In the genomic region with DNA sequence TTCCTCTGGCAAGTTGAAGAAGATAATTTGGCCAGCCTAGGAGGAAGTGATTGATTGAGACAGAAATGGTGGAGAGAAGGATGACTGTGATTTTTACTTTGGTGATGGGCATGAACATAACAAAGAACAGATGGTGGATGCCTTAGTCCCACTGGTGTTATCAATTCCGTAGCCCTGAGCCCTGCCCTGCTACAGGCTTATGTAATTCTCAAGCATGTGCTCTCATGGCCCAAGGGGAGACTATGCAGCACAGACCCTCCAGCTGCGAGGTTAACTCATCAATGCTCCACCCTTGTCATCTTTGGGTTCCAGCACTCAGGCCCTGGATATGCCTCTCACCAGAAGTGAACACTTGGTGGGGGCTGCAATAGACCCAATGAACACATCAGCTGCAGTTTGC, we compare ENCODE assay signal across 1 cellular context.
TF ChIP-seq lines count a peak whose summit lies in the region.

No MANE protein-coding gene starts in this region.

TF ChIP-seq in H1, 55 proteins besides CTCF, POLR2A, EP300 and RAD21 (continued from another document):
- TF ChIP-seq SRF (IDR thresholded peaks at IDR 0.05; ENCODE audit: low read depth, low read length) (no peak), SIRT6 (IDR thresholded peaks at IDR 0.05; ENCODE audit: low read length) (no peak), FOSL1 (IDR thresholded peaks at IDR 0.05; ENCODE audit: insufficient read depth, low read depth, low read length) (no peak), ASH2L (IDR thresholded peaks at IDR 0.05; ENCODE audit: low read length) (no peak), SIN3A (conservative IDR thresholded peaks at IDR 0.05 in 1 of 2, IDR thresholded peaks at IDR 0.05 in 1 of 2; ENCODE audit: low read depth in 1 of 2, low read length in 2 of 2) (no peak), SP2 (IDR thresholded peaks at IDR 0.05; ENCODE audit: low read length) (no peak), JUND (IDR thresholded peaks at IDR 0.05; ENCODE audit: low read length) (no peak)
